In the genomic region with DNA sequence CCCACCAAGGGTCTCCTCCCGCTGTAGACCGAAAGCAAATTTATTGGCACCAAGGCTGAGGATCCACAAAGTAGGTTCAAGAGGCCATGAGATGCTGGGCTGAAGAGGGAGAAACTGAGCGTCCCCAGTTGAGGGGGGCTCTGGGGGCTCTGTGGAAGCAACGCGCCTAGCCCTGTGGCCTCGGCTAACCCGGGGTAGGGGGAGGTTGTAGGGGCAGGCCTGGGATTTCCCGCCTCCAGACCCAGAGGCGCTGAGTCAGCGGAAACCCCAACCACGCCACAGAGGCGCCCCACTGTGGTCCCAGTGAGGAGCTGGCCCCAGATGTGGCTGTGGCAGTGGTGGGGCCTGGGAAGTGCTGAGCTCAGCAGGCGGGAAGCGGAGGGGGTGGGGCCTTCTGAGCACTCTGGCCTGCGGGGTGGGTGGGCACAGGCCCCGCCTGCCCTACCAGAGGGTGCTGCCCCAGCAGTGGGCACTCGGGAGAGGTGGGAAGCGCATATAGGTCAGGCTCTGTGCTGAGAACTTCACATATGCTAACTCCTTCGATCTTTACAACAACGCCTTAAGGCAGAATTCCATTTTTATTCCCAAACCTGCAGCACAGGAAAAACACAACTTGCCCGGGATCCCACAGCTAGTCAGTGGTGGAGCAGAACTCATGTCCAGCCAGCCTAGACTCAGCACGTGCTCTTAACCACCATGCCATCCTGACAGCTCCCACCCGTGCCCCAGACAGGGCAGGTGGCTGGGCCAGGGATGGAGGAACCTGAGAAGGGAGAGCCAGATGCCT, we compare ENCODE assay signal across 1 cellular context.
TF ChIP-seq lines count a peak whose summit lies in the region.

No MANE protein-coding gene starts in this region.

TF ChIP-seq in K562, 482 proteins besides CTCF, POLR2A, EP300 and RAD21 (continued from another document and continues in another):
- TF ChIP-seq, protein P1, sequence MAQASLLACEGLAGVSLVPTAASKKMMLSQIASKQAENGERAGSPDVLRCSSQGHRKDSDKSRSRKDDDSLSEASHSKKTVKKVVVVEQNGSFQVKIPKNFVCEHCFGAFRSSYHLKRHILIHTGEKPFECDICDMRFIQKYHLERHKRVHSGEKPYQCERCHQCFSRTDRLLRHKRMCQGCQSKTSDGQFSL (CRISPR knock-in tag; IDR thresholded peaks at IDR 0.05), result 0 out of 2 replicates have a peak, but pooled peaks have one; percentile 24
- TF ChIP-seq, protein P1 (tag; IDR thresholded peaks at IDR 0.05), result no peak
- no peak for TF ChIP-seq NCOA2 (IDR thresholded peaks at IDR 0.05; ENCODE audit: partially characterized antibody in 2 of 2)
- no peak for TF ChIP-seq GATA2 (CRISPR knock-in tag; IDR thresholded peaks at IDR 0.05)
- TF ChIP-seq, protein P2, sequence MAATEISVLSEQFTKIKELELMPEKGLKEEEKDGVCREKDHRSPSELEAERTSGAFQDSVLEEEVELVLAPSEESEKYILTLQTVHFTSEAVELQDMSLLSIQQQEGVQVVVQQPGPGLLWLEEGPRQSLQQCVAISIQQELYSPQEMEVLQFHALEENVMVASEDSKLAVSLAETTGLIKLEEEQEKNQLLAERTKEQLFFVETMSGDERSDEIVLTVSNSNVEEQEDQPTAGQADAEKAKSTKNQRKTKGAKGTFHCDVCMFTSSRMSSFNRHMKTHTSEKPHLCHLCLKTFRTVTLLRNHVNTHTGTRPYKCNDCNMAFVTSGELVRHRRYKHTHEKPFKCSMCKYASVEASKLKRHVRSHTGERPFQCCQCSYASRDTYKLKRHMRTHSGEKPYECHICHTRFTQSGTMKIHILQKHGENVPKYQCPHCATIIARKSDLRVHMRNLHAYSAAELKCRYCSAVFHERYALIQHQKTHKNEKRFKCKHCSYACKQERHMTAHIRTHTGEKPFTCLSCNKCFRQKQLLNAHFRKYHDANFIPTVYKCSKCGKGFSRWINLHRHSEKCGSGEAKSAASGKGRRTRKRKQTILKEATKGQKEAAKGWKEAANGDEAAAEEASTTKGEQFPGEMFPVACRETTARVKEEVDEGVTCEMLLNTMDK (IDR thresholded peaks at IDR 0.05; ENCODE audit: borderline replicate concordance, insufficient read depth, low read depth, low read length, poor library complexity, severe bottlenecking), result peak; percentile 99
- 0 out of 2 replicates have a peak, but pooled peaks have one; percentile 53 for TF ChIP-seq ZKSCAN1 (IDR thresholded peaks at IDR 0.05; ENCODE audit: low read depth, low read length)
- no peak for TF ChIP-seq ZNF274 (IDR thresholded peaks at IDR 0.05; ENCODE audit: borderline replicate concordance, low read depth, low read length)
- TF ChIP-seq, protein P3, sequence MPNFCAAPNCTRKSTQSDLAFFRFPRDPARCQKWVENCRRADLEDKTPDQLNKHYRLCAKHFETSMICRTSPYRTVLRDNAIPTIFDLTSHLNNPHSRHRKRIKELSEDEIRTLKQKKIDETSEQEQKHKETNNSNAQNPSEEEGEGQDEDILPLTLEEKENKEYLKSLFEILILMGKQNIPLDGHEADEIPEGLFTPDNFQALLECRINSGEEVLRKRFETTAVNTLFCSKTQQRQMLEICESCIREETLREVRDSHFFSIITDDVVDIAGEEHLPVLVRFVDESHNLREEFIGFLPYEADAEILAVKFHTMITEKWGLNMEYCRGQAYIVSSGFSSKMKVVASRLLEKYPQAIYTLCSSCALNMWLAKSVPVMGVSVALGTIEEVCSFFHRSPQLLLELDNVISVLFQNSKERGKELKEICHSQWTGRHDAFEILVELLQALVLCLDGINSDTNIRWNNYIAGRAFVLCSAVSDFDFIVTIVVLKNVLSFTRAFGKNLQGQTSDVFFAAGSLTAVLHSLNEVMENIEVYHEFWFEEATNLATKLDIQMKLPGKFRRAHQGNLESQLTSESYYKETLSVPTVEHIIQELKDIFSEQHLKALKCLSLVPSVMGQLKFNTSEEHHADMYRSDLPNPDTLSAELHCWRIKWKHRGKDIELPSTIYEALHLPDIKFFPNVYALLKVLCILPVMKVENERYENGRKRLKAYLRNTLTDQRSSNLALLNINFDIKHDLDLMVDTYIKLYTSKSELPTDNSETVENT (CRISPR knock-in tag; IDR thresholded peaks at IDR 0.05), result no peak
- TF ChIP-seq, protein P4, sequence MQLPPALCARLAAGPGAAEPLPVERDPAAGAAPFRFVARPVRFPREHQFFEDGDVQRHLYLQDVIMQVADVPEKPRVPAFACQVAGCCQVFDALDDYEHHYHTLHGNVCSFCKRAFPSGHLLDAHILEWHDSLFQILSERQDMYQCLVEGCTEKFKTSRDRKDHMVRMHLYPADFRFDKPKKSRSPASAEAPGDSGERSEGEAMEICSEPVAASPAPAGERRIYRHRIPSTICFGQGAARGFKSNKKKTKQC (CRISPR knock-in tag; IDR thresholded peaks at IDR 0.05), result 0 out of 2 replicates have a peak, but pooled peaks have one; percentile 30
- TF ChIP-seq, protein P5, sequence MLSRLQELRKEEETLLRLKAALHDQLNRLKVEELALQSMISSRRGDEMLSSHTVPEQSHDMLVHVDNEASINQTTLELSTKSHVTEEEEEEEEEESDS (CRISPR knock-in tag; IDR thresholded peaks at IDR 0.05), result no peak
- TF ChIP-seq, protein P6, sequence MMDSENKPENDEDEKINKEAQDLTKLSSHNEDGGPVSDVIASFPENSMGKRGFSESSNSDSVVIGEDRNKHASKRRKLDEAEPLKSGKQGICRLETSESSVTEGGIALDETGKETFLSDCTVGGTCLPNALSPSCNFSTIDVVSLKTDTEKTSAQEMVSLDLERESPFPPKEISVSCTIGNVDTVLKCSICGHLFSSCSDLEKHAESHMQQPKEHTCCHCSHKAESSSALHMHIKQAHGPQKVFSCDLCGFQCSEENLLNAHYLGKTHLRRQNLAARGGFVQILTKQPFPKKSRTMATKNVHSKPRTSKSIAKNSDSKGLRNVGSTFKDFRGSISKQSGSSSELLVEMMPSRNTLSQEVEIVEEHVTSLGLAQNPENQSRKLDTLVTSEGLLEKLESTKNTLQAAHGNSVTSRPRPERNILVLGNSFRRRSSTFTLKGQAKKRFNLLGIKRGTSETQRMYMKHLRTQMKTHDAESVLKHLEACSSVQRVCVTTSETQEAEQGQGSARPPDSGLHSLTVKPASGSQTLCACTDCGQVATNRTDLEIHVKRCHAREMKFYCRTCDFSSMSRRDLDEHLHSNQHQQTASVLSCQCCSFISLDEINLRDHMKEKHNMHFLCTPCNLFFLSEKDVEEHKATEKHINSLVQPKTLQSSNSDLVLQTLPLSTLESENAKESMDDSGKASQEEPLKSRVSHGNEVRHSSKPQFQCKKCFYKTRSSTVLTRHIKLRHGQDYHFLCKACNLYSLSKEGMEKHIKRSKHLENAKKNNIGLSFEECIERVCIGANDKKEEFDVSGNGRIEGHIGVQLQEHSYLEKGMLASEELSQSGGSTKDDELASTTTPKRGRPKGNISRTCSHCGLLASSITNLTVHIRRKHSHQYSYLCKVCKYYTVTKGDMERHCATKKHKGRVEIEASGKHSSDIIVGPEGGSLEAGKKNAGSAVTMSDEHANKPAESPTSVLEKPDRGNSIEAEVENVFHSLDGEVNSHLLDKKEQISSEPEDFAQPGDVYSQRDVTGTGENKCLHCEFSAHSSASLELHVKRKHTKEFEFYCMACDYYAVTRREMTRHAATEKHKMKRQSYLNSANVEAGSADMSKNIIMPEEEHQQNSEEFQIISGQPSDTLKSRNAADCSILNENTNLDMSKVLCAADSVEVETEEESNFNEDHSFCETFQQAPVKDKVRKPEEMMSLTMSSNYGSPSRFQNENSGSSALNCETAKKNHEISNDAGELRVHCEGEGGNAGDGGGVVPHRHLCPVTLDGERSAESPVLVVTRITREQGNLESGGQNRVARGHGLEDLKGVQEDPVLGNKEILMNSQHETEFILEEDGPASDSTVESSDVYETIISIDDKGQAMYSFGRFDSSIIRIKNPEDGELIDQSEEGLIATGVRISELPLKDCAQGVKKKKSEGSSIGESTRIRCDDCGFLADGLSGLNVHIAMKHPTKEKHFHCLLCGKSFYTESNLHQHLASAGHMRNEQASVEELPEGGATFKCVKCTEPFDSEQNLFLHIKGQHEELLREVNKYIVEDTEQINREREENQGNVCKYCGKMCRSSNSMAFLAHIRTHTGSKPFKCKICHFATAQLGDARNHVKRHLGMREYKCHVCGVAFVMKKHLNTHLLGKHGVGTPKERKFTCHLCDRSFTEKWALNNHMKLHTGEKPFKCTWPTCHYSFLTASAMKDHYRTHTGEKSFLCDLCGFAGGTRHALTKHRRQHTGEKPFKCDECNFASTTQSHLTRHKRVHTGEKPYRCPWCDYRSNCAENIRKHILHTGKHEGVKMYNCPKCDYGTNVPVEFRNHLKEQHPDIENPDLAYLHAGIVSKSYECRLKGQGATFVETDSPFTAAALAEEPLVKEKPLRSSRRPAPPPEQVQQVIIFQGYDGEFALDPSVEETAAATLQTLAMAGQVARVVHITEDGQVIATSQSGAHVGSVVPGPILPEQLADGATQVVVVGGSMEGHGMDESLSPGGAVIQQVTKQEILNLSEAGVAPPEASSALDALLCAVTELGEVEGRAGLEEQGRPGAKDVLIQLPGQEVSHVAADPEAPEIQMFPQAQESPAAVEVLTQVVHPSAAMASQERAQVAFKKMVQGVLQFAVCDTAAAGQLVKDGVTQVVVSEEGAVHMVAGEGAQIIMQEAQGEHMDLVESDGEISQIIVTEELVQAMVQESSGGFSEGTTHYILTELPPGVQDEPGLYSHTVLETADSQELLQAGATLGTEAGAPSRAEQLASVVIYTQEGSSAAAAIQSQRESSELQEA (IDR thresholded peaks at IDR 0.05; ENCODE audit: low read depth), result no peak
- peak; percentile 97 for TF ChIP-seq MAFF (IDR thresholded peaks at IDR 0.05; ENCODE audit: low read length)
- no peak for TF ChIP-seq ARID2 (IDR thresholded peaks at IDR 0.05)
- TF ChIP-seq ZNF551 (CRISPR knock-in tag; IDR thresholded peaks at IDR 0.05), result no peak
- no peak for TF ChIP-seq SIN3B (IDR thresholded peaks at IDR 0.05; ENCODE audit: low read depth)
- peak; percentile 22; the same call in 1 of the 2 replicates for TF ChIP-seq BCOR (IDR thresholded peaks at IDR 0.05)
- TF ChIP-seq, protein P7, sequence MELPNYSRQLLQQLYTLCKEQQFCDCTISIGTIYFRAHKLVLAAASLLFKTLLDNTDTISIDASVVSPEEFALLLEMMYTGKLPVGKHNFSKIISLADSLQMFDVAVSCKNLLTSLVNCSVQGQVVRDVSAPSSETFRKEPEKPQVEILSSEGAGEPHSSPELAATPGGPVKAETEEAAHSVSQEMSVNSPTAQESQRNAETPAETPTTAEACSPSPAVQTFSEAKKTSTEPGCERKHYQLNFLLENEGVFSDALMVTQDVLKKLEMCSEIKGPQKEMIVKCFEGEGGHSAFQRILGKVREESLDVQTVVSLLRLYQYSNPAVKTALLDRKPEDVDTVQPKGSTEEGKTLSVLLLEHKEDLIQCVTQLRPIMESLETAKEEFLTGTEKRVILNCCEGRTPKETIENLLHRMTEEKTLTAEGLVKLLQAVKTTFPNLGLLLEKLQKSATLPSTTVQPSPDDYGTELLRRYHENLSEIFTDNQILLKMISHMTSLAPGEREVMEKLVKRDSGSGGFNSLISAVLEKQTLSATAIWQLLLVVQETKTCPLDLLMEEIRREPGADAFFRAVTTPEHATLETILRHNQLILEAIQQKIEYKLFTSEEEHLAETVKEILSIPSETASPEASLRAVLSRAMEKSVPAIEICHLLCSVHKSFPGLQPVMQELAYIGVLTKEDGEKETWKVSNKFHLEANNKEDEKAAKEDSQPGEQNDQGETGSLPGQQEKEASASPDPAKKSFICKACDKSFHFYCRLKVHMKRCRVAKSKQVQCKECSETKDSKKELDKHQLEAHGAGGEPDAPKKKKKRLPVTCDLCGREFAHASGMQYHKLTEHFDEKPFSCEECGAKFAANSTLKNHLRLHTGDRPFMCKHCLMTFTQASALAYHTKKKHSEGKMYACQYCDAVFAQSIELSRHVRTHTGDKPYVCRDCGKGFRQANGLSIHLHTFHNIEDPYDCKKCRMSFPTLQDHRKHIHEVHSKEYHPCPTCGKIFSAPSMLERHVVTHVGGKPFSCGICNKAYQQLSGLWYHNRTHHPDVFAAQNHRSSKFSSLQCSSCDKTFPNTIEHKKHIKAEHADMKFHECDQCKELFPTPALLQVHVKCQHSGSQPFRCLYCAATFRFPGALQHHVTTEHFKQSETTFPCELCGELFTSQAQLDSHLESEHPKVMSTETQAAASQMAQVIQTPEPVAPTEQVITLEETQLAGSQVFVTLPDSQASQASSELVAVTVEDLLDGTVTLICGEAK (IDR thresholded peaks at IDR 0.05), result no peak
- TF ChIP-seq, protein P7 (CRISPR knock-in tag; IDR thresholded peaks at IDR 0.05), result no peak
- TF ChIP-seq CBFA2T2 (conservative IDR thresholded peaks at IDR 0.05), result no peak
- no peak for TF ChIP-seq BMI1 (IDR thresholded peaks at IDR 0.05; ENCODE audit: low read length)
- peak; percentile 72; the same call in 1 of the 2 replicates for TF ChIP-seq SMAD4 (CRISPR knock-in tag; conservative IDR thresholded peaks at IDR 0.05)
- TF ChIP-seq JUND (IDR thresholded peaks at IDR 0.05; ENCODE audit: borderline replicate concordance, low read depth, low read length), result peak; percentile 84
- peak; percentile 54; the same call in 1 of the 3 replicates for TF ChIP-seq JUND (tag; IDR thresholded peaks at IDR 0.05; ENCODE audit: borderline replicate concordance, low read depth, low read length)
